1 cellular context compared by ENCODE assay signal in genomic region chr3:122589297-122589696, GRCh38.
TF ChIP-seq lines count a peak whose summit lies in the region.

No MANE protein-coding gene starts in this region.

TF ChIP-seq in HCT116, 20 proteins besides CTCF, POLR2A, EP300 and RAD21 (continued from another document):
- TF ChIP-seq ELF1 (IDR thresholded peaks at IDR 0.05; ENCODE audit: borderline replicate concordance, low read depth) (no peak), EZH2 (IDR thresholded peaks at IDR 0.05) (no peak), SP1 (IDR thresholded peaks at IDR 0.05; ENCODE audit: low read depth) (no peak), CBX3 (IDR thresholded peaks at IDR 0.05; ENCODE audit: low read depth) (no peak), TCF7L2 (IDR thresholded peaks at IDR 0.05; ENCODE audit: borderline replicate concordance, extremely low read depth, insufficient read depth, insufficient read length) (no peak), REST (IDR thresholded peaks at IDR 0.05; ENCODE audit: low read depth) (no peak)
